ENCODE assay signal across 2 cellular contexts in the genomic region with DNA sequence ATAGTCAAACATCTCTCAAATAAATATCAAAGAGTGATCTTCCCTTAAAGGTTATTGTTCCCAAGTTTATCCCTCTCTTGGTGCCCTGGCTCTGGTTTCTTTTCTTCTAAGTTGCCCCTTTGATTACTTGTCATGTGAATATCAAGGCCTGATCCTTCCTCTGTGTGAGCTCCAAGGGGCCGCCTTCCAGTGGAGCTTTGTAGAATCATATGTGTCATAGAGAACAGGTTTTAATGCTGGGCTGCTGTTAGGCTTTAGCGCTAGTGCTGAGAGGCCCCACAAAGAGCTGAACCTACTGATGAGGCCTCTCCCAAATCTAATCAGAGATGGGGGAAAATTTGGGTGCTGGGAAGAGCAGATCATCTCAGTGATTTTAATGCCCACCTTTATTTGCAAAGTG.
TF ChIP-seq lines count a peak whose summit lies in the region.

No MANE protein-coding gene starts in this region.

TF ChIP-seq in HCT116, 20 proteins besides CTCF, POLR2A, EP300 and RAD21:
- TF ChIP-seq CEBPB (IDR thresholded peaks at IDR 0.05; ENCODE audit: low read depth) (no peak), ELF1 (IDR thresholded peaks at IDR 0.05; ENCODE audit: borderline replicate concordance, low read depth) (no peak)

TF ChIP-seq in GM12878, 131 proteins besides CTCF, POLR2A, EP300 and RAD21:
- TF ChIP-seq KLF5 (IDR thresholded peaks at IDR 0.05; ENCODE audit: partially characterized antibody): no peak
- TF ChIP-seq, protein P1, sequence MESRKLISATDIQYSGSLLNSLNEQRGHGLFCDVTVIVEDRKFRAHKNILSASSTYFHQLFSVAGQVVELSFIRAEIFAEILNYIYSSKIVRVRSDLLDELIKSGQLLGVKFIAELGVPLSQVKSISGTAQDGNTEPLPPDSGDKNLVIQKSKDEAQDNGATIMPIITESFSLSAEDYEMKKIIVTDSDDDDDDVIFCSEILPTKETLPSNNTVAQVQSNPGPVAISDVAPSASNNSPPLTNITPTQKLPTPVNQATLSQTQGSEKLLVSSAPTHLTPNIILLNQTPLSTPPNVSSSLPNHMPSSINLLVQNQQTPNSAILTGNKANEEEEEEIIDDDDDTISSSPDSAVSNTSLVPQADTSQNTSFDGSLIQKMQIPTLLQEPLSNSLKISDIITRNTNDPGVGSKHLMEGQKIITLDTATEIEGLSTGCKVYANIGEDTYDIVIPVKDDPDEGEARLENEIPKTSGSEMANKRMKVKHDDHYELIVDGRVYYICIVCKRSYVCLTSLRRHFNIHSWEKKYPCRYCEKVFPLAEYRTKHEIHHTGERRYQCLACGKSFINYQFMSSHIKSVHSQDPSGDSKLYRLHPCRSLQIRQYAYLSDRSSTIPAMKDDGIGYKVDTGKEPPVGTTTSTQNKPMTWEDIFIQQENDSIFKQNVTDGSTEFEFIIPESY (IDR thresholded peaks at IDR 0.05): peak; percentile 39; the same call in 1 of the 2 replicates
- no peak for TF ChIP-seq MXI1 (IDR thresholded peaks at IDR 0.05; ENCODE audit: low read depth, low read length)
- TF ChIP-seq IKZF1 (conservative IDR thresholded peaks at IDR 0.05): no peak
- no peak for TF ChIP-seq JUNB (IDR thresholded peaks at IDR 0.05)
- TF ChIP-seq RBBP5 (conservative IDR thresholded peaks at IDR 0.05): no peak
- TF ChIP-seq, protein P2, sequence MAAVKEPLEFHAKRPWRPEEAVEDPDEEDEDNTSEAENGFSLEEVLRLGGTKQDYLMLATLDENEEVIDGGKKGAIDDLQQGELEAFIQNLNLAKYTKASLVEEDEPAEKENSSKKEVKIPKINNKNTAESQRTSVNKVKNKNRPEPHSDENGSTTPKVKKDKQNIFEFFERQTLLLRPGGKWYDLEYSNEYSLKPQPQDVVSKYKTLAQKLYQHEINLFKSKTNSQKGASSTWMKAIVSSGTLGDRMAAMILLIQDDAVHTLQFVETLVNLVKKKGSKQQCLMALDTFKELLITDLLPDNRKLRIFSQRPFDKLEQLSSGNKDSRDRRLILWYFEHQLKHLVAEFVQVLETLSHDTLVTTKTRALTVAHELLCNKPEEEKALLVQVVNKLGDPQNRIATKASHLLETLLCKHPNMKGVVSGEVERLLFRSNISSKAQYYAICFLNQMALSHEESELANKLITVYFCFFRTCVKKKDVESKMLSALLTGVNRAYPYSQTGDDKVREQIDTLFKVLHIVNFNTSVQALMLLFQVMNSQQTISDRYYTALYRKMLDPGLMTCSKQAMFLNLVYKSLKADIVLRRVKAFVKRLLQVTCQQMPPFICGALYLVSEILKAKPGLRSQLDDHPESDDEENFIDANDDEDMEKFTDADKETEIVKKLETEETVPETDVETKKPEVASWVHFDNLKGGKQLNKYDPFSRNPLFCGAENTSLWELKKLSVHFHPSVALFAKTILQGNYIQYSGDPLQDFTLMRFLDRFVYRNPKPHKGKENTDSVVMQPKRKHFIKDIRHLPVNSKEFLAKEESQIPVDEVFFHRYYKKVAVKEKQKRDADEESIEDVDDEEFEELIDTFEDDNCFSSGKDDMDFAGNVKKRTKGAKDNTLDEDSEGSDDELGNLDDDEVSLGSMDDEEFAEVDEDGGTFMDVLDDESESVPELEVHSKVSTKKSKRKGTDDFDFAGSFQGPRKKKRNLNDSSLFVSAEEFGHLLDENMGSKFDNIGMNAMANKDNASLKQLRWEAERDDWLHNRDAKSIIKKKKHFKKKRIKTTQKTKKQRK (IDR thresholded peaks at IDR 0.05; ENCODE audit: low read depth, low read length): no peak
